Comparison of ENCODE assay signal across 8 cellular contexts in genomic region chr7:16421333-16422099, GRCh38. TPM values are rescaled to one million over a fixed set of nuclear protein-coding genes. Genes with fewer than 3 reads are reported as not detected.
DNase-seq lines count a peak whose midpoint lies in the region; ATAC-seq and TF ChIP-seq lines count a peak whose summit lies in the region.

TSS of gene CRPPA (minus strand) at chr7:16421538. CDS start at chr7:16421322, 216 bp downstream.

- intact Hi-C loops in adrenal gland (cut with DNase I) (no loop called here), posterior vena cava (cut with DNase I) (no loop called here)

- TF ChIP-seq POLR2A in adrenal gland (IDR thresholded peaks at IDR 0.05): peak in 1 of 2 donors; percentile 35

- H3K36me3 ChIP-seq in SJCRH30: no peaks in the 10 kb centered on the region
- no peaks in the 10 kb centered on the region for H3K36me3 ChIP-seq in adrenal gland (replicated peaks in 1 of 2)
- no peaks in the 10 kb centered on the region for H3K36me3 ChIP-seq in right atrium auricular region

- peaks cover 33% of the 10 kb centered on the region for H3K4me1 ChIP-seq in SJCRH30
- H3K4me1 ChIP-seq in adrenal gland (replicated peaks in 1 of 2): peaks cover 9 to 17% of the 10 kb centered on the region in 2 donors
- peaks cover 0 to 24% of the 10 kb centered on the region in 2 donors for H3K4me1 ChIP-seq in right atrium auricular region

- TF ChIP-seq CTCF in adrenal gland (IDR thresholded peaks at IDR 0.05) (no peak), right atrium auricular region (IDR thresholded peaks at IDR 0.05) (no peak)

- WGBS in adrenal gland, 4 donors: 7 to 29% (median 9%) methylated on average over 9 to 49 of the region's 49 CpGs

- DNase-seq in Ammon's horn (ENCODE audit: low spot score) (peak; percentile 44), SJCRH30 (peak; percentile 82), adrenal gland (peak; percentile 42 to 57 (median 45)), right atrium auricular region (ENCODE audit: low spot score) (no peak), posterior vena cava (ENCODE audit: low spot score) (peak; percentile 81), COR-L47 (lab: John Stamatoyannopoulos, UW) (no peak)

- H3K27me3 ChIP-seq in SJCRH30 (no peaks in the 10 kb centered on the region), adrenal gland (no peaks in the 10 kb centered on the region), right atrium auricular region (no peaks in the 10 kb centered on the region)

- peak within 1 kb of the TSS; percentile 94 for H3K27ac ChIP-seq in SJCRH30
- H3K27ac ChIP-seq in adrenal gland: peak within 1 kb of the TSS; percentile 89 to 98 (median 98)
- H3K27ac ChIP-seq in right atrium auricular region: peak within 1 kb of the TSS; percentile 96 to 98

- ATAC-seq in GM19328 (IDR thresholded peaks at IDR 0.05; ENCODE audit: unreplicated experiment) (peak; percentile 24), HG03354 (IDR thresholded peaks at IDR 0.05; ENCODE audit: poor library complexity, severe bottlenecking, unreplicated experiment) (peak; percentile 37)

- H3K4me3 ChIP-seq in SJCRH30 (peak within 1 kb of the TSS; percentile 73), adrenal gland (peak within 1 kb of the TSS; percentile 25 to 78 (median 68)), right atrium auricular region (peak within 1 kb of the TSS; percentile 61 to 74)

- H3K9me3 ChIP-seq in SJCRH30 (replicated peaks) (no peaks in the 10 kb centered on the region), adrenal gland (replicated peaks in 1 of 3) (no peaks in the 10 kb centered on the region), right atrium auricular region (no peaks in the 10 kb centered on the region)

RNA-seq across cellular contexts. Expression of gene CRPPA, which starts in this region (rescaled TPM):
- total RNA-seq in SJCRH30 (2014; rRNA removed; shearing (Covaris generic)): 8.8 and 9.3 TPM in 2 replicates
- 1 to 10 TPM in 6 of 8 donors, under 1 TPM in 2; 0.79 to 4.2 (median 2.8) TPM for total RNA-seq in adrenal gland
- 1 to 10 TPM in 1 of 3 donors, under 1 TPM in 2; 0.57 to 3.1 (median 0.97) TPM for polyA plus RNA-seq in adrenal gland
- 1 to 10 TPM; 2.2 to 8.0 TPM for total RNA-seq in right atrium auricular region
- 1 to 10 TPM; 4.7 to 5.3 TPM for total RNA-seq in posterior vena cava

Comparison
In these comparisons a context has a peak if more than half of its experiments do, and no peak if none do; other contexts are left out.
1. DNase-seq: peak in Ammon's horn (single experiment), SJCRH30 (2 of 2), adrenal gland (7 of 7) and posterior vena cava (single experiment); none in right atrium auricular region (single experiment) and COR-L47 (single experiment).
2. Peak in every context shown above with its lines, with median percentiles within 50 percentile points of each other: H3K27ac ChIP-seq and H3K4me3 ChIP-seq.